32 cellular contexts compared by ENCODE assay signal in the genomic region with DNA sequence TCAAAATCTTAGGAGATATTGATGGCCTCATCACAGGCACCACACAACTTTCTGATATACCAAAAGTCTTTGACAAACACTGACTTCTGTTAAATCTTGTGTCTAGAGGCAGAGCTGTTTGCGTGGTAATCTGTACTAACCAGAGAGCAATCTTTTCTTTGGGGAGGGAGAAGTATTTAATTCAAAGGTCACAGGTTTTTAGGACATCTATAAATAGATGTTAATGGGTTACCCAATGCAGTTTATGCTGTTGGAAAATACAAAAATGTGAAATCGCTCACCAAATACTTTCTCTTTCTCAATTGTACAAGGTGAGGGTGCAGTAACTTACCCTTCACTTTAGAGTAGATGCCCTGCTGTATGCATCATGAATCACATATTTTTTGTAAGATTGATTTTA.
"Had no signal": no experiment of that assay in that cellular context is flagged by ENCODE, and none has a peak within 500 bp of the region (broad histone marks: within the 10 kb centered on the region; RNA-seq: fewer than 3 reads in every experiment).

No MANE protein-coding gene starts in this region.

- H3K27ac ChIP-seq: KMS-11 had no signal

- H3K36me3 ChIP-seq: MG63 had no signal

- H3K9ac ChIP-seq: KMS-11 had no signal

- DNase-seq: Karpas-422, Kasumi-1, KG1, MG63, MM.1S, MV-4-11, NCI-H1048, NCI-H1092, NCI-H1092 treated with DMSO at 0.1 percent for 48 hours, NCI-H1105, NCI-H1105 treated with DMSO at 0.1 percent for 48 hours, NCI-H1417, NCI-H1417 treated with DMSO at 0.1 percent for 48 hours, NCI-H1436, NCI-H1436 treated with DMSO at 0.1 percent for 48 hours, NCI-H146, NCI-H1694, NCI-H1694 treated with DMSO at 0.1 percent for 48 hours, NCI-H187, NCI-H187 treated with DMSO at 0.1 percent for 48 hours, NCI-H1930, NCI-H2029, NCI-H2029 treated with DMSO at 0.1 percent for 48 hours, NCI-H2081, NCI-H2081 treated with DMSO at 0.1 percent for 48 hours, NCI-H2107, NCI-H2171, NCI-H2171 treated with DMSO at 0.1 percent for 48 hours, NCI-H2227 treated with DMSO at 0.1 percent for 48 hours, NCI-H226, NCI-H345 had no signal

- H3K9me3 ChIP-seq: MG63 had no signal

- H3K27me3 ChIP-seq: MG63 had no signal

- H3K4me3 ChIP-seq: MG63 had no signal

- H3K4me2 ChIP-seq: KMS-11 had no signal
